ENCODE assay signal across 18 cellular contexts in genomic region chr5:117054808-117055398, GRCh38.
A peak's percentile ranks its signal among the peaks of the same experiment; 100 is the strongest.
DNase-seq lines count a peak whose midpoint lies in the region; ATAC-seq, FAIRE-seq and TF ChIP-seq lines count a peak whose summit lies in the region.
"Had no signal": no experiment of that assay in that cellular context is flagged by ENCODE, and none has a peak within 500 bp of the region (broad histone marks: within the 10 kb centered on the region; RNA-seq: fewer than 3 reads in every experiment).

No MANE protein-coding gene starts in this region.

- ATAC-seq in body of pancreas (no peak), pancreas (peak in 3 of 4 donors; percentile 26 to 87 (median 82)), HG03354 (IDR thresholded peaks at IDR 0.05; ENCODE audit: poor library complexity, severe bottlenecking, unreplicated experiment) (no peak)
- ATAC-seq: activated CD8-positive, alpha-beta T cell treated with anti-CD3 and anti-CD28 coated beads for 36 hours; activated naive CD4-positive, alpha-beta T cell treated with anti-CD3 and anti-CD28 coated beads, Interleukin-2, amount 50 U/mL, for 72 hours had no signal

- peak; percentile 95 for DNase-seq in G401 (ENCODE audit: low spot score)
- DNase-seq in NCI-H446 (lab: John Stamatoyannopoulos, UW) = peak; percentile 29 to 71
- DNase-seq in body of pancreas = peak in 3 of 4 donors; percentile 15 to 26 (median 18)
- no peak for DNase-seq in pancreas
- DNase-seq in activated CD8-positive, alpha-beta memory T cell treated with anti-CD3 and anti-CD28 coated beads, Interleukin-2, amount 50 U/mL, for 48 hours = no peak
- DNase-seq in activated CD8-positive, alpha-beta memory T cell treated with anti-CD3 and anti-CD28 coated beads, Interleukin-2, amount 50 U/mL, for 4 hours = no peak
- DNase-seq: activated CD8-positive, alpha-beta T cell treated with anti-CD3 and anti-CD28 coated beads for 36 hours; activated T-cell treated with anti-CD3 and anti-CD28 coated beads, Interleukin-2, amount 50 U/mL, for 48 hours; colonic mucosa; hippocampal formation; IMR-90; kidney glomerular epithelial cell; MG63; midbrain; SHP77 had no signal

- in situ Hi-C loops in G401 (cut with HindIII; ENCODE audit: low sequenced_read_pairs) = no loop called here

- no peak for TF ChIP-seq CTCF in body of pancreas (IDR thresholded peaks at IDR 0.05)
- no peak for TF ChIP-seq CTCF in pancreas (IDR thresholded peaks at IDR 0.05)

- no peak for TF ChIP-seq POLR2A in body of pancreas (IDR thresholded peaks at IDR 0.05)

- H3K36me3 ChIP-seq in body of pancreas (replicated peaks in 1 of 2; ENCODE audit: insufficient read depth in 1 of 2, low read depth in 2 of 2) (no peaks in the 10 kb centered on the region), pancreas (no peaks in the 10 kb centered on the region)
- H3K36me3 ChIP-seq: colonic mucosa, MG63 had no signal

- no peak overlapping the region for H3K4me3 ChIP-seq in body of pancreas
- H3K4me3 ChIP-seq in pancreas = no peak overlapping the region
- H3K4me3 ChIP-seq: colonic mucosa, MG63 had no signal

- H3K9me3 ChIP-seq in body of pancreas (no peaks in the 10 kb centered on the region), pancreas (no peaks in the 10 kb centered on the region)
- H3K9me3 ChIP-seq: colonic mucosa, MG63 had no signal

- FAIRE-seq in pancreas (lab: Jason Lieb, UNC) = no peak
- FAIRE-seq: GM12892 had no signal

- H3K27ac ChIP-seq in body of pancreas (no peak overlapping the region), pancreas (no peak overlapping the region)
- H3K27ac ChIP-seq: colonic mucosa had no signal

- H3K4me1 ChIP-seq in body of pancreas (no peaks in the 10 kb centered on the region), pancreas (no peaks in the 10 kb centered on the region)
- H3K4me1 ChIP-seq: colonic mucosa had no signal

- intact Hi-C loops in body of pancreas (cut with DNase I) (no loop called here), pancreas (cut with DNase I) (no loop called here)

- 39 to 48% methylated on average over 5 of the region's 5 CpGs for WGBS in body of pancreas, 2 donors
- WGBS in pancreas, 2 donors = 45 to 47% methylated on average over 5 of the region's 5 CpGs

- H3K27me3 ChIP-seq in body of pancreas (no peaks in the 10 kb centered on the region), pancreas (no peaks in the 10 kb centered on the region)
- H3K27me3 ChIP-seq: colonic mucosa had no signal

Comparison
In these comparisons a context has a peak if more than half of its experiments do, and no peak if none do; other contexts are left out.
1. DNase-seq: peak in G401 (single experiment), NCI-H446 (2 of 2) and body of pancreas (3 of 4); none in pancreas (0 of 6), activated CD8-positive, alpha-beta memory T cell treated with anti-CD3 and anti-CD28 coated beads, Interleukin-2, amount 50 U/mL, for 48 hours (single experiment) and activated CD8-positive, alpha-beta memory T cell treated with anti-CD3 and anti-CD28 coated beads, Interleukin-2, amount 50 U/mL, for 4 hours (single experiment).
2. ATAC-seq: peak in pancreas (3 of 4); none in body of pancreas (single experiment) and HG03354 (single experiment).